In the genomic region with DNA sequence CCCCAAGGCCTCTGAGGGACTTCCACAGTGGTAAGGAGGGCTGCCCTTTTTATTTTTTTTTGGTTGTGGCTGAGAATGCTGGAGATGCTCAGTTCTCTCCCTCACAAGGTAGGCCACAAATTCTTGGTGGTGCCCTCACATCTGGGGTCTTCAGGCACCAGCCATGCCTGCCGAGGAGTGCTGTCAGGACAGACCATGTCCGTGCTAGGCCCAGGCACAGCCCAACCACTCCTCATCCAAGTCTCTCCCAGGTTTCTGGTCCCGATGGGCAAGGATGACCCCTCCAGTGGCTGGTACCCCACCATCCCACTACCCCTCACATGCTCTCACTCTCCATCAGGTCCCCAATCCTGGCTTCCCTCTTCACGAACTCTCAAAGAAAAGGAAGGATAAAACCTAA, we compare ENCODE assay signal across 11 cellular contexts.
"Had no signal": no experiment of that assay in that cellular context is flagged by ENCODE, and none has a peak within 500 bp of the region (broad histone marks: within the 10 kb centered on the region; RNA-seq: fewer than 3 reads in every experiment).

No MANE protein-coding gene starts in this region.

- H3K9me3 ChIP-seq: gastroesophageal sphincter, left ventricle myocardium inferior, right atrium auricular region, upper lobe of right lung had no signal

- H3K4me3 ChIP-seq: gastroesophageal sphincter, left ventricle myocardium inferior, right atrium auricular region, upper lobe of right lung had no signal

- H3K27ac ChIP-seq: left ventricle myocardium inferior, right atrium auricular region, upper lobe of right lung had no signal

- H3K9me3 Mint-ChIP-seq: activated CD4-positive, alpha-beta memory T cell treated with anti-CD3 and anti-CD28 coated beads, Interleukin-2, amount 10 ng/mL, durations not matched to agents 7 days and 5 days had no signal

- H3K27ac Mint-ChIP-seq: activated CD4-positive, alpha-beta memory T cell treated with anti-CD3 and anti-CD28 coated beads, Interleukin-2, amount 10 ng/mL, durations not matched to agents 7 days and 5 days; activated naive CD8-positive, alpha-beta T cell treated with anti-CD3 and anti-CD28 coated beads for 36 hours had no signal

- H3K4me3 Mint-ChIP-seq: activated CD4-positive, alpha-beta memory T cell treated with anti-CD3 and anti-CD28 coated beads, Interleukin-2, amount 10 ng/mL, durations not matched to agents 7 days and 5 days; activated naive CD8-positive, alpha-beta T cell treated with anti-CD3 and anti-CD28 coated beads for 36 hours had no signal

- ATAC-seq: gastroesophageal sphincter, upper lobe of right lung had no signal

- H3K36me3 ChIP-seq: left ventricle myocardium inferior, right atrium auricular region, upper lobe of right lung had no signal

- DNase-seq: activated CD4-positive, alpha-beta memory T cell treated with anti-CD3 and anti-CD28 coated beads, Interleukin-2, amount 10 ng/mL, durations not matched to agents 7 days and 5 days; activated gamma-delta T cell; activated naive CD8-positive, alpha-beta T cell treated with anti-CD3 and anti-CD28 coated beads for 36 hours; activated T-cell treated with anti-CD3 and anti-CD28 coated beads, Interleukin-2, amount 50 U/mL, for 48 hours; kidney; left ventricle myocardium inferior; mesendoderm; stimulated activated naive CD4-positive, alpha-beta T cell treated with Interleukin-2 at 50 U/mL for 16 hours; upper lobe of right lung had no signal
